Comparison of ENCODE assay signal across 12 cellular contexts in the genomic region with DNA sequence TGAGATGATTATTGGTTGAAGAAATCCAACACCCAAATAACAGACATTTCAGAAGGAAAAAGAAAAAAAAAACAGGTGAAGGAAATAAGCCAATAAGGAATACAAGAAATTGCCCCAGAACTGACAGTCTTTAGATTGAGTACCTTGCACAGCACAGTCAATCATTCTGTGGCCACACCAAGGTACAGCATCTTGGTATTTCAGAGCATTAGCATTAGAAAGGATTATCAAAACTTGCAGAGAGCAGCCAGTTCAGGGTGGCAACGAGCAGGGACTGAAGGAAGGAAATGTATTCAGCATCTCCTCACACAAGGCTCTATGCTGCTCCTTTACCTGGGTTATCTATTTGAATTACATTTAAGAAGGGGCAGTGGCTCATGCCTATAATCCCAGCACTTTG. TPM values are rescaled to one million over a fixed set of nuclear protein-coding genes. Genes with fewer than 3 reads are reported as not detected.
A peak's percentile ranks its signal among the peaks of the same experiment; 100 is the strongest.
DNase-seq lines count a peak whose midpoint lies in the region; ATAC-seq and TF ChIP-seq lines count a peak whose summit lies in the region.
"Had no signal": no experiment of that assay in that cellular context is flagged by ENCODE, and none has a peak within 500 bp of the region (broad histone marks: within the 10 kb centered on the region; RNA-seq: fewer than 3 reads in every experiment).

No MANE protein-coding gene starts in this region.

- H3K27me3 ChIP-seq in SK-N-SH (ENCODE audit: insufficient read depth) = peaks cover 15% of the 10 kb centered on the region; the same call in 1 of the 2 replicates
- H3K27me3 ChIP-seq in right atrium auricular region = no peaks in the 10 kb centered on the region
- H3K27me3 ChIP-seq: cardiac muscle cell had no signal

- H3K9me3 Mint-ChIP-seq in chondrocyte (ENCODE audit: low read depth) = no peaks in the 10 kb centered on the region
- H3K9me3 Mint-ChIP-seq: nephron had no signal

- TF ChIP-seq EP300 in SK-N-SH (IDR thresholded peaks at IDR 0.05; ENCODE audit: borderline replicate concordance in 1 of 2, low read depth in 1 of 2, low read length in 1 of 2) = no peak

- H3K9me2 ChIP-seq in SK-N-SH = no peaks in the 10 kb centered on the region

- DNase-seq in T follicular helper cell (ENCODE audit: low read depth) (peak; percentile 8), left colon (no peak), SK-N-SH (no peak), chondrocyte (ENCODE audit: low spot score) (no peak), right atrium auricular region (ENCODE audit: low spot score) (no peak)
- DNase-seq: DMS79, WERI-Rb-1 had no signal

- TF ChIP-seq CTCF in SK-N-SH (IDR thresholded peaks at IDR 0.05) = no peak
- TF ChIP-seq CTCF in chondrocyte (IDR thresholded peaks at IDR 0.05) = no peak
- TF ChIP-seq CTCF in right atrium auricular region (IDR thresholded peaks at IDR 0.05) = no peak

- H3K9me3 ChIP-seq in SK-N-SH (no peaks in the 10 kb centered on the region), right atrium auricular region (no peaks in the 10 kb centered on the region)

- H3K36me3 Mint-ChIP-seq in chondrocyte (ENCODE audit: low read depth) = no peaks in the 10 kb centered on the region

- no peaks in the 10 kb centered on the region for H3F3A ChIP-seq in SK-N-SH (replicated peaks; ENCODE audit: insufficient read depth)

- H4K20me1 ChIP-seq in SK-N-SH (ENCODE audit: insufficient read depth) = no peaks in the 10 kb centered on the region

- intact Hi-C loops in left colon (cut with DNase I, micrococcal nuclease) = no loop called here

- H3K4me2 ChIP-seq in SK-N-SH = no peak overlapping the region

- peak overlapping the region; percentile 51; the same call in 1 of the 2 replicates for H3K4me3 ChIP-seq in GM08714 (ENCODE audit: low read length)
- H3K4me3 ChIP-seq in SK-N-SH (ENCODE audit: low read depth in 2 of 2, low read length in 1 of 2) = no peak overlapping the region
- H3K4me3 ChIP-seq in right atrium auricular region = no peak overlapping the region
- H3K4me3 ChIP-seq: cardiac muscle cell had no signal

- no peaks in the 10 kb centered on the region for H3K27me3 Mint-ChIP-seq in chondrocyte (ENCODE audit: low read depth)

- H3K4me3 Mint-ChIP-seq in chondrocyte (ENCODE audit: unreplicated experiment) = no peak overlapping the region
- H3K4me3 Mint-ChIP-seq: nephron had no signal

- H3K79me2 ChIP-seq in SK-N-SH (ENCODE audit: insufficient read depth) = no peaks in the 10 kb centered on the region

- ATAC-seq in GM21390 (IDR thresholded peaks at IDR 0.05; ENCODE audit: unreplicated experiment) (peak; percentile 42), left colon (peak; percentile 25), GM21381 (IDR thresholded peaks at IDR 0.05; ENCODE audit: unreplicated experiment) (no peak)

- POLR2A ChIA-PET in SK-N-SH (lab: Yijun Ruan, JAX) = no interaction called here

- H3K27ac Mint-ChIP-seq in chondrocyte (ENCODE audit: unreplicated experiment) = no peak overlapping the region
- H3K27ac Mint-ChIP-seq: nephron had no signal

- no peak overlapping the region; the same call in 1 of the 2 replicates for H2AFZ ChIP-seq in SK-N-SH (ENCODE audit: low read depth)

- TF ChIP-seq RAD21 in SK-N-SH (IDR thresholded peaks at IDR 0.05; ENCODE audit: low read length) = no peak

- CTCF ChIA-PET in SK-N-SH (lab: Yijun Ruan, JAX) = no interaction called here

- WGBS in SK-N-SH (ENCODE audit: low lambda C conversion rate) = 0% methylated on average over 1 of the region's 1 CpG

- H3K9ac ChIP-seq in SK-N-SH = no peak overlapping the region

- H3K4me1 ChIP-seq in SK-N-SH (ENCODE audit: control insufficient read depth in 1 of 2, insufficient read depth in 2 of 2, low read depth in 1 of 2, low read length in 1 of 2) (no peaks in the 10 kb centered on the region), right atrium auricular region (no peaks in the 10 kb centered on the region)

- H3K27ac ChIP-seq in SK-N-SH (ENCODE audit: low read depth in 2 of 2, low read length in 1 of 2) = no peak overlapping the region
- H3K27ac ChIP-seq in right atrium auricular region = no peak overlapping the region
- H3K27ac ChIP-seq: cardiac muscle cell, WERI-Rb-1 had no signal

- H3K36me3 ChIP-seq in SK-N-SH (replicated peaks in 1 of 2; ENCODE audit: control insufficient read depth in 1 of 2, insufficient read depth in 2 of 2, low read length in 1 of 2) (no peaks in the 10 kb centered on the region), right atrium auricular region (no peaks in the 10 kb centered on the region)
- H3K36me3 ChIP-seq: cardiac muscle cell, WERI-Rb-1 had no signal

- no peaks in the 10 kb centered on the region for H3K4me1 Mint-ChIP-seq in chondrocyte (ENCODE audit: low read depth)
- H3K4me1 Mint-ChIP-seq: nephron had no signal

TF ChIP-seq in SK-N-SH, 30 proteins besides CTCF, POLR2A, EP300 and RAD21 (continues in another document):
- TF ChIP-seq, protein P1, sequence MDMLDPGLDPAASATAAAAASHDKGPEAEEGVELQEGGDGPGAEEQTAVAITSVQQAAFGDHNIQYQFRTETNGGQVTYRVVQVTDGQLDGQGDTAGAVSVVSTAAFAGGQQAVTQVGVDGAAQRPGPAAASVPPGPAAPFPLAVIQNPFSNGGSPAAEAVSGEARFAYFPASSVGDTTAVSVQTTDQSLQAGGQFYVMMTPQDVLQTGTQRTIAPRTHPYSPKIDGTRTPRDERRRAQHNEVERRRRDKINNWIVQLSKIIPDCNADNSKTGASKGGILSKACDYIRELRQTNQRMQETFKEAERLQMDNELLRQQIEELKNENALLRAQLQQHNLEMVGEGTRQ (IDR thresholded peaks at IDR 0.05; ENCODE audit: borderline replicate concordance, low read depth, low read length) = no peak
- TF ChIP-seq SIN3A (IDR thresholded peaks at IDR 0.05; ENCODE audit: borderline replicate concordance, low read depth, low read length) (no peak), CHD2 (IDR thresholded peaks at IDR 0.05; ENCODE audit: low read length, partially characterized antibody) (no peak), TAF1 (IDR thresholded peaks at IDR 0.05; ENCODE audit: borderline replicate concordance, low read depth, low read length) (no peak), JUND (IDR thresholded peaks at IDR 0.05) (no peak), POLR2AphosphoS5 (IDR thresholded peaks at IDR 0.05; ENCODE audit: low read depth, low read length) (no peak), PBX3 (IDR thresholded peaks at IDR 0.05) (no peak), RCOR1 (IDR thresholded peaks at IDR 0.05; ENCODE audit: low read length) (no peak), FOXM1 (IDR thresholded peaks at IDR 0.05; ENCODE audit: low read depth) (no peak), TCF12 (IDR thresholded peaks at IDR 0.05) (no peak), MXI1 (IDR thresholded peaks at IDR 0.05; ENCODE audit: low read depth, low read length) (no peak), FOSL2 (IDR thresholded peaks at IDR 0.05; ENCODE audit: borderline replicate concordance, low read depth) (no peak), SMC3 (IDR thresholded peaks at IDR 0.05; ENCODE audit: low read depth, low read length) (no peak), TEAD4 (IDR thresholded peaks at IDR 0.05; ENCODE audit: borderline replicate concordance, insufficient read depth) (no peak)
- TF ChIP-seq, protein P2, sequence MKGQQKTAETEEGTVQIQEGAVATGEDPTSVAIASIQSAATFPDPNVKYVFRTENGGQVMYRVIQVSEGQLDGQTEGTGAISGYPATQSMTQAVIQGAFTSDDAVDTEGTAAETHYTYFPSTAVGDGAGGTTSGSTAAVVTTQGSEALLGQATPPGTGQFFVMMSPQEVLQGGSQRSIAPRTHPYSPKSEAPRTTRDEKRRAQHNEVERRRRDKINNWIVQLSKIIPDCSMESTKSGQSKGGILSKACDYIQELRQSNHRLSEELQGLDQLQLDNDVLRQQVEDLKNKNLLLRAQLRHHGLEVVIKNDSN (IDR thresholded peaks at IDR 0.05; ENCODE audit: borderline replicate concordance, low read depth) = no peak
- TF ChIP-seq, protein P3, sequence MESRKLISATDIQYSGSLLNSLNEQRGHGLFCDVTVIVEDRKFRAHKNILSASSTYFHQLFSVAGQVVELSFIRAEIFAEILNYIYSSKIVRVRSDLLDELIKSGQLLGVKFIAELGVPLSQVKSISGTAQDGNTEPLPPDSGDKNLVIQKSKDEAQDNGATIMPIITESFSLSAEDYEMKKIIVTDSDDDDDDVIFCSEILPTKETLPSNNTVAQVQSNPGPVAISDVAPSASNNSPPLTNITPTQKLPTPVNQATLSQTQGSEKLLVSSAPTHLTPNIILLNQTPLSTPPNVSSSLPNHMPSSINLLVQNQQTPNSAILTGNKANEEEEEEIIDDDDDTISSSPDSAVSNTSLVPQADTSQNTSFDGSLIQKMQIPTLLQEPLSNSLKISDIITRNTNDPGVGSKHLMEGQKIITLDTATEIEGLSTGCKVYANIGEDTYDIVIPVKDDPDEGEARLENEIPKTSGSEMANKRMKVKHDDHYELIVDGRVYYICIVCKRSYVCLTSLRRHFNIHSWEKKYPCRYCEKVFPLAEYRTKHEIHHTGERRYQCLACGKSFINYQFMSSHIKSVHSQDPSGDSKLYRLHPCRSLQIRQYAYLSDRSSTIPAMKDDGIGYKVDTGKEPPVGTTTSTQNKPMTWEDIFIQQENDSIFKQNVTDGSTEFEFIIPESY (IDR thresholded peaks at IDR 0.05; ENCODE audit: borderline replicate concordance, low read depth) = no peak

RNA-seq across cellular contexts. Expression of gene ADA2, which starts 2.1 kb away (rescaled TPM):
- 10 to 100 TPM in 1 of 2 donors, 1 to 10 TPM in 1; 7.5 to 19.2 TPM for total RNA-seq in left colon
- polyA plus RNA-seq in SK-N-SH (2012; rRNA removed) = 0.86 and 1.3 TPM in 2 replicates
- polyA plus RNA-seq in SK-N-SH (2012; cell fraction: cytosol; rRNA removed) = 0.79 and 1.1 TPM in 2 replicates
- polyA plus RNA-seq in SK-N-SH (2012; cell fraction: nucleus; rRNA removed) = 0.48 and 0.55 TPM in 2 replicates
- total RNA-seq in chondrocyte = 2.9 to 4.6 TPM (median 4.3 TPM) in 3 replicates
- total RNA-seq in right atrium auricular region = 10 to 100 TPM in 1 of 2 donors, 1 to 10 TPM in 1; 8.6 to 19.9 TPM

RNA-seq across cellular contexts. Expression of gene HDHD5, which starts 58.1 kb away (rescaled TPM):
- 10 to 100 TPM; 29.0 to 41.8 TPM for total RNA-seq in left colon
- 43.3 and 45.4 TPM in 2 replicates for polyA plus RNA-seq in SK-N-SH (2012; rRNA removed)
- polyA plus RNA-seq in SK-N-SH (2012; cell fraction: cytosol; rRNA removed) = 25.1 and 35.6 TPM in 2 replicates
- polyA plus RNA-seq in SK-N-SH (2012; cell fraction: nucleus; rRNA removed) = 55.7 and 61.2 TPM in 2 replicates
- 22.3 to 31.5 TPM (median 30.8 TPM) in 3 replicates for total RNA-seq in chondrocyte
- total RNA-seq in right atrium auricular region = 10 to 100 TPM; 33.1 to 39.7 TPM
